In genomic region chr17:67139784-67140665, GRCh38 we compare ENCODE assay signal across 11 cellular contexts.
DNase-seq lines count a peak whose midpoint lies in the region; ATAC-seq and TF ChIP-seq lines count a peak whose summit lies in the region.
"Had no signal": no experiment of that assay in that cellular context is flagged by ENCODE, and none has a peak within 500 bp of the region (broad histone marks: within the 10 kb centered on the region; RNA-seq: fewer than 3 reads in every experiment).

No MANE protein-coding gene starts in this region.

- H3K27me3 ChIP-seq in SK-N-SH (ENCODE audit: insufficient read depth) (no peaks in the 10 kb centered on the region), subcutaneous abdominal adipose tissue (ENCODE audit: control insufficient read depth in 5 of 5, insufficient read depth in 4 of 5, low read length in 5 of 5) (no peaks in the 10 kb centered on the region), MM.1S (replicated peaks; ENCODE audit: insufficient read depth, low read length) (no peaks in the 10 kb centered on the region)
- H3K27me3 ChIP-seq: BLaER1 treated with 17β-estradiol and CSF1 and Interleukin-3, amounts not matched to agents 10 nM and 100 nM had no signal

- TF ChIP-seq RAD21 in SK-N-SH (IDR thresholded peaks at IDR 0.05; ENCODE audit: low read length): peak; percentile 35

- no peaks in the 10 kb centered on the region for H3K27me3 Mint-ChIP-seq in activated T-cell treated with anti-CD3 and anti-CD28 coated beads, Interleukin-2, amount 50 U/mL, for 72 hours (ENCODE audit: low read depth)

- H3K36me3 ChIP-seq in SK-N-SH (replicated peaks in 1 of 2; ENCODE audit: control insufficient read depth in 1 of 2, insufficient read depth in 2 of 2, low read length in 1 of 2) (peaks cover 52 to 54% of the 10 kb centered on the region in 2 experiments), subcutaneous abdominal adipose tissue (ENCODE audit: control insufficient read depth in 5 of 5, insufficient read depth in 5 of 5, low read length in 5 of 5) (peaks cover 19 to 56% (median 41%) of the 10 kb centered on the region in 5 donors), MM.1S (replicated peaks; ENCODE audit: insufficient read depth, low read length) (0 out of 2 replicates have a peak, but pooled peaks cover 3% of the 10 kb centered on the region)

- H3K9ac ChIP-seq in SK-N-SH: no peak overlapping the region
- H3K9ac ChIP-seq in subcutaneous abdominal adipose tissue (ENCODE audit: low read length in 5 of 5): no peak overlapping the region
- no peak overlapping the region for H3K9ac ChIP-seq in MM.1S (ENCODE audit: low read length)
- H3K9ac ChIP-seq: BLaER1 treated with 17β-estradiol and CSF1 and Interleukin-3, amounts not matched to agents 10 nM and 100 nM had no signal

- peak in 1 of 2 experiments; percentile 48; a peak in 1 of 4 replicates for TF ChIP-seq EP300 in SK-N-SH (IDR thresholded peaks at IDR 0.05; ENCODE audit: borderline replicate concordance in 1 of 2, low read depth in 1 of 2, low read length in 1 of 2)

- H3K4me1 ChIP-seq in SK-N-SH (ENCODE audit: control insufficient read depth in 1 of 2, insufficient read depth in 2 of 2, low read depth in 1 of 2, low read length in 1 of 2) (peaks cover 8 to 11% of the 10 kb centered on the region in 2 experiments; a peak in 3 of 4 replicates), subcutaneous abdominal adipose tissue (ENCODE audit: control insufficient read depth in 5 of 5, insufficient read depth in 5 of 5, low read length in 5 of 5) (peaks cover 0 to 21% (median 15%) of the 10 kb centered on the region in 5 donors), MM.1S (ENCODE audit: low read length) (no peaks in the 10 kb centered on the region)

- H3F3A ChIP-seq in SK-N-SH (replicated peaks; ENCODE audit: insufficient read depth): peaks cover 4% of the 10 kb centered on the region
- no peaks in the 10 kb centered on the region for H3F3A ChIP-seq in MM.1S (ENCODE audit: insufficient read depth, low read length)

- H3K4me3 Mint-ChIP-seq in activated T-cell treated with anti-CD3 and anti-CD28 coated beads, Interleukin-2, amount 50 U/mL, for 72 hours: no peak overlapping the region

- H4K20me1 ChIP-seq in SK-N-SH (ENCODE audit: insufficient read depth) (no peaks in the 10 kb centered on the region), MM.1S (ENCODE audit: insufficient read depth, low read length) (no peaks in the 10 kb centered on the region)

- TF ChIP-seq CTCF in SK-N-SH (IDR thresholded peaks at IDR 0.05): no peak
- TF ChIP-seq CTCF in MM.1S (IDR thresholded peaks at IDR 0.05; ENCODE audit: low read length): no peak

- no peak overlapping the region for H3K4me3 ChIP-seq in SK-N-SH (ENCODE audit: low read depth in 2 of 2, low read length in 1 of 2)
- H3K4me3 ChIP-seq in subcutaneous abdominal adipose tissue (ENCODE audit: low read depth in 1 of 5, low read length in 5 of 5): no peak overlapping the region
- H3K4me3 ChIP-seq in MM.1S (ENCODE audit: low read length): no peak overlapping the region
- H3K4me3 ChIP-seq: BLaER1 treated with 17β-estradiol and CSF1 and Interleukin-3, amounts not matched to agents 10 nM and 100 nM had no signal

- peak overlapping the region; percentile 18 for H3K27ac Mint-ChIP-seq in activated T-cell treated with anti-CD3 and anti-CD28 coated beads, Interleukin-2, amount 50 U/mL, for 72 hours

- no peaks in the 10 kb centered on the region for H3K9me3 ChIP-seq in SK-N-SH
- peaks cover 0 to 4% (median 4%) of the 10 kb centered on the region in 5 donors for H3K9me3 ChIP-seq in subcutaneous abdominal adipose tissue (ENCODE audit: control insufficient read depth in 5 of 5, low read length in 5 of 5)
- no peaks in the 10 kb centered on the region for H3K9me3 ChIP-seq in MM.1S (replicated peaks; ENCODE audit: insufficient read depth, low read length)

- POLR2A ChIA-PET in SK-N-SH (lab: Yijun Ruan, JAX): no interaction called here

- H3K9me2 ChIP-seq in SK-N-SH (no peaks in the 10 kb centered on the region), MM.1S (replicated peaks; ENCODE audit: insufficient read depth, low read length) (no peaks in the 10 kb centered on the region)

- H3K4me2 ChIP-seq in SK-N-SH: peak overlapping the region; percentile 13; the same call in 1 of the 2 replicates
- no peak overlapping the region for H3K4me2 ChIP-seq in MM.1S (ENCODE audit: low read depth, low read length)

- H3K79me2 ChIP-seq in SK-N-SH (ENCODE audit: insufficient read depth): no peaks in the 10 kb centered on the region
- H3K79me2 ChIP-seq in MM.1S (ENCODE audit: low read length): no peaks in the 10 kb centered on the region

- H2AFZ ChIP-seq in SK-N-SH (ENCODE audit: low read depth): no peak overlapping the region
- no peak overlapping the region for H2AFZ ChIP-seq in MM.1S (ENCODE audit: low read length)

- H3K36me3 Mint-ChIP-seq in activated T-cell treated with anti-CD3 and anti-CD28 coated beads, Interleukin-2, amount 50 U/mL, for 72 hours (ENCODE audit: insufficient read depth in 2 of 2): peaks cover 15 to 29% of the 10 kb centered on the region in 2 donors

- no peaks in the 10 kb centered on the region for H3K9me3 Mint-ChIP-seq in activated T-cell treated with anti-CD3 and anti-CD28 coated beads, Interleukin-2, amount 50 U/mL, for 72 hours

- peaks cover 25% of the 10 kb centered on the region for H3K4me1 Mint-ChIP-seq in activated T-cell treated with anti-CD3 and anti-CD28 coated beads, Interleukin-2, amount 50 U/mL, for 72 hours (ENCODE audit: low read depth)

- no peak for DNase-seq in activated T-cell treated with anti-CD3 and anti-CD28 coated beads, Interleukin-2, amount 50 U/mL, for 72 hours
- no peak for DNase-seq in activated T-cell treated with anti-CD3 and anti-CD28 coated beads, Interleukin-2, amount 50 U/mL, for 48 hours
- no peak for DNase-seq in SK-N-SH
- peak; percentile 25 for DNase-seq in globus pallidus (ENCODE audit: low spot score)
- no peak for DNase-seq in MM.1S
- DNase-seq in ecto neural progenitor cell (ENCODE audit: low spot score): no peak
- DNase-seq in ureter (ENCODE audit: low spot score): no peak
- DNase-seq: NCI-H1436, T-helper 2 cell had no signal

- WGBS in SK-N-SH (ENCODE audit: low lambda C conversion rate): 69% methylated on average over 10 of the region's 10 CpGs

- H3K27ac ChIP-seq in SK-N-SH (ENCODE audit: low read depth in 2 of 2, low read length in 1 of 2) (peak overlapping the region in 1 of 2 experiments; percentile 47; a peak in 1 of 4 replicates), subcutaneous abdominal adipose tissue (ENCODE audit: low read depth, low read length) (peak overlapping the region; percentile 16), MM.1S (ENCODE audit: low read length) (no peak overlapping the region)

- CTCF ChIA-PET in SK-N-SH (lab: Yijun Ruan, JAX): interaction anchor here (0.7 to 2.0 kb wide), 11 partner anchors 8 to 426 kb away, joined by 3 to 15 read pairs (median 3); no protein-coding TSS in a partner anchor

- ATAC-seq in activated T-cell treated with anti-CD3 and anti-CD28 coated beads, Interleukin-2, amount 50 U/mL, for 72 hours (replicated peaks in 1 of 2): peak; percentile 21 to 29

TF ChIP-seq in SK-N-SH, 30 proteins besides CTCF, POLR2A, EP300 and RAD21:
- peak; percentile 51 for TF ChIP-seq TCF12 (IDR thresholded peaks at IDR 0.05)
- TF ChIP-seq, protein P1, sequence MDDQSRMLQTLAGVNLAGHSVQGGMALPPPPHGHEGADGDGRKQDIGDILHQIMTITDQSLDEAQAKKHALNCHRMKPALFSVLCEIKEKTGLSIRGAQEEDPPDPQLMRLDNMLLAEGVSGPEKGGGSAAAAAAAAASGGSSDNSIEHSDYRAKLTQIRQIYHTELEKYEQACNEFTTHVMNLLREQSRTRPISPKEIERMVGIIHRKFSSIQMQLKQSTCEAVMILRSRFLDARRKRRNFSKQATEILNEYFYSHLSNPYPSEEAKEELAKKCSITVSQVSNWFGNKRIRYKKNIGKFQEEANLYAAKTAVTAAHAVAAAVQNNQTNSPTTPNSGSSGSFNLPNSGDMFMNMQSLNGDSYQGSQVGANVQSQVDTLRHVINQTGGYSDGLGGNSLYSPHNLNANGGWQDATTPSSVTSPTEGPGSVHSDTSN (IDR thresholded peaks at IDR 0.05): peak; percentile 71
- 0 out of 2 replicates have a peak, but pooled peaks have one; percentile 10 for TF ChIP-seq ELF1 (IDR thresholded peaks at IDR 0.05)
- no peak for TF ChIP-seq RCOR1 (IDR thresholded peaks at IDR 0.05; ENCODE audit: low read length)
- TF ChIP-seq FOSL2 (IDR thresholded peaks at IDR 0.05; ENCODE audit: borderline replicate concordance, low read depth): peak; percentile 74
- 0 out of 2 replicates have a peak, but pooled peaks have one; percentile 23 for TF ChIP-seq MAX (IDR thresholded peaks at IDR 0.05; ENCODE audit: low read depth)
- 0 out of 2 replicates have a peak, but pooled peaks have one; percentile 11 for TF ChIP-seq MEF2A (IDR thresholded peaks at IDR 0.05; ENCODE audit: borderline replicate concordance, low read depth)
- TF ChIP-seq RFX5 (IDR thresholded peaks at IDR 0.05; ENCODE audit: low read length): no peak
- TF ChIP-seq FOXM1 (IDR thresholded peaks at IDR 0.05; ENCODE audit: low read depth): no peak
- peak; percentile 66 for TF ChIP-seq JUND (IDR thresholded peaks at IDR 0.05)
- TF ChIP-seq GATA2 (CRISPR knock-in tag; IDR thresholded peaks at IDR 0.05): no peak
